In genomic region chr18:50107468-50107867, GRCh38 we compare ENCODE assay signal across 22 cellular contexts.
DNase-seq lines count a peak whose midpoint lies in the region; ATAC-seq, FAIRE-seq and TF ChIP-seq lines count a peak whose summit lies in the region.
"Had no signal": no experiment of that assay in that cellular context is flagged by ENCODE, and none has a peak within 500 bp of the region (broad histone marks: within the 10 kb centered on the region; RNA-seq: fewer than 3 reads in every experiment).

No MANE protein-coding gene starts in this region.

- H3K4me2 ChIP-seq in GM12878 (ENCODE audit: control insufficient read depth, insufficient read depth): no peak overlapping the region
- H3K4me2 ChIP-seq: A549 had no signal

- no peaks in the 10 kb centered on the region for H3K4me1 ChIP-seq in GM12878 (ENCODE audit: control insufficient read depth, insufficient read depth, low read length)
- H3K4me1 ChIP-seq in mucosa of descending colon (ENCODE audit: low read depth): peaks cover 8% of the 10 kb centered on the region
- H3K4me1 ChIP-seq: A549, SJSA1 had no signal

- POLR2A ChIA-PET in GM12878 (lab: Charles Lee): no interaction called here

- RAD21 ChIA-PET in GM12878 (lab: Charles Lee; ENCODE audit: unreplicated experiment): interaction anchor here (0.5 to 1.2 kb wide), 3 partner anchors 12 to 93 kb away, joined by 3 to 4 read pairs (median 3); partner anchors contain the start of gene MYO5B

- no peaks in the 10 kb centered on the region for H3K9me3 Mint-ChIP-seq in type B pancreatic cell
- H3K9me3 Mint-ChIP-seq: IgD-negative memory B cell had no signal

- ATAC-seq in GM12878 (peak; percentile 61), mucosa of descending colon (peak; percentile 90), GM21528 (IDR thresholded peaks at IDR 0.05; ENCODE audit: low FRiP score, unreplicated experiment) (no peak)
- ATAC-seq: A549, HCT116 had no signal

- no peaks in the 10 kb centered on the region for H3K79me2 ChIP-seq in GM12878 (ENCODE audit: control insufficient read depth, insufficient read depth, low read length)

- no peaks in the 10 kb centered on the region for H3K27me3 Mint-ChIP-seq in type B pancreatic cell
- H3K27me3 Mint-ChIP-seq: IgD-negative memory B cell had no signal

- no peak for TF ChIP-seq CTCF in GM12878 (IDR thresholded peaks at IDR 0.05 in 2 of 3, conservative IDR thresholded peaks at IDR 0.05 in 1 of 3; ENCODE audit: control insufficient read depth in 2 of 3, extremely low read depth in 1 of 3, insufficient read depth in 1 of 3, low read depth in 3 of 3, low read length in 3 of 3)
- TF ChIP-seq CTCF in mucosa of descending colon (IDR thresholded peaks at IDR 0.05): no peak
- TF ChIP-seq CTCF in type B pancreatic cell (conservative IDR thresholded peaks at IDR 0.05): no peak

- H3K4me3 ChIP-seq in GM12878 (no peak overlapping the region), mucosa of descending colon (no peak overlapping the region)
- H3K4me3 ChIP-seq: A549, SJSA1 had no signal

- H3K9ac ChIP-seq in GM12878 (ENCODE audit: control insufficient read depth, insufficient read depth, low read length): no peak overlapping the region

- H3K4me1 Mint-ChIP-seq in type B pancreatic cell (ENCODE audit: unreplicated experiment): peaks cover 21% of the 10 kb centered on the region
- H3K4me1 Mint-ChIP-seq: B cell, CD14-positive monocyte had no signal

- H4K20me1 ChIP-seq in GM12878 (ENCODE audit: control insufficient read depth, insufficient read depth): no peaks in the 10 kb centered on the region

- CTCF ChIA-PET in GM12878 (lab: Yijun Ruan, JAX): interaction anchor here (0.6 to 1.3 kb wide), 3 partner anchors 93 to 117 kb away, joined by 3 read pairs; no protein-coding TSS in a partner anchor

- TF ChIP-seq POLR2A in GM12878 (IDR thresholded peaks at IDR 0.05; ENCODE audit: low read depth, low read length): no peak

- intact Hi-C loops in GM12878 (cut with micrococcal nuclease; ENCODE audit: unreplicated experiment): no loop called here
- intact Hi-C loops in mucosa of descending colon (cut with DNase I, micrococcal nuclease): no loop called here

- no peak overlapping the region for H3K27ac ChIP-seq in GM12878 (ENCODE audit: control insufficient read depth, insufficient read depth)
- H3K27ac ChIP-seq: A549, SJSA1 had no signal

- no TSS peak for BruUV-seq in GM12878 (replicated peaks; lab: Mats Ljungman, UMichigan)

- no peak for FAIRE-seq in GM12878 (lab: Jason Lieb, UNC)
- FAIRE-seq: A549, H1, RCC 7860 had no signal

- DNase-seq in DMS53 treated with DMSO at 0.1 percent for 48 hours (lab: John Stamatoyannopoulos, UW; ENCODE audit: unreplicated experiment) (peak; percentile 90), GM12878 (ENCODE audit: low read depth, low spot score) (no peak), mucosa of descending colon (peak in 1 of 3 donors; percentile 42), type B pancreatic cell (ENCODE audit: extremely low spot score, unreplicated experiment) (no peak), NCI-H2227 treated with DMSO at 0.1 percent for 48 hours (lab: John Stamatoyannopoulos, UW) (no peak)
- no peak for DNase-seq in activated T-cell treated with anti-CD3 and anti-CD28 coated beads, Interleukin-2, amount 50 U/mL, for 48 hours
- DNase-seq: DMS79 treated with DMSO at 0.1 percent for 48 hours, NCI-H1105, NCI-H146, NCI-H2029 treated with DMSO at 0.1 percent for 48 hours, NCI-H345, NCI-H524 treated with DMSO at 0.1 percent for 48 hours, NCI-H82 had no signal

- no peak for TF ChIP-seq EP300 in GM12878 (IDR thresholded peaks at IDR 0.05; ENCODE audit: borderline replicate concordance in 1 of 2, control insufficient read depth in 1 of 2, low read depth in 2 of 2, low read length in 2 of 2)

- in situ Hi-C loops in GM12878 (cut with MboI): no loop called here

- H3K9me3 ChIP-seq in GM12878 (replicated peaks; ENCODE audit: control insufficient read depth, insufficient read depth, low read length) (no peaks in the 10 kb centered on the region), mucosa of descending colon (no peaks in the 10 kb centered on the region)
- H3K9me3 ChIP-seq: A549, SJSA1 had no signal

- H3K27me3 ChIP-seq in GM12878 (replicated peaks in 1 of 2; ENCODE audit: control insufficient read depth in 2 of 2, insufficient read depth in 2 of 2, low read length in 1 of 2): peaks cover 0 to 8% of the 10 kb centered on the region in 2 experiments; a peak in 1 of 4 replicates
- H3K27me3 ChIP-seq: SJSA1 had no signal

- H3K4me3 Mint-ChIP-seq in type B pancreatic cell: no peak overlapping the region
- H3K4me3 Mint-ChIP-seq: B cell, CD14-positive monocyte had no signal

- no peak for TF ChIP-seq RAD21 in GM12878 (IDR thresholded peaks at IDR 0.05; ENCODE audit: insufficient read depth, low read depth, low read length)

- no peak overlapping the region for H2AFZ ChIP-seq in GM12878 (ENCODE audit: control insufficient read depth, low read depth, low read length)

- peak overlapping the region; percentile 30 for H3K27ac Mint-ChIP-seq in type B pancreatic cell
- H3K27ac Mint-ChIP-seq: B cell, CD14-positive monocyte, IgD-negative memory B cell had no signal

- H3K36me3 Mint-ChIP-seq in type B pancreatic cell: no peaks in the 10 kb centered on the region
- H3K36me3 Mint-ChIP-seq: CD14-positive monocyte had no signal

- WGBS in GM12878 (ENCODE audit: insufficient coverage, insufficient replicate concordance, low lambda C conversion rate, missing lambda C conversion rate): 44% methylated on average over 1 of the region's 1 CpG

- H3K36me3 ChIP-seq in GM12878 (ENCODE audit: control insufficient read depth in 2 of 2, insufficient read depth in 2 of 2, low read length in 1 of 2): no peaks in the 10 kb centered on the region
- H3K36me3 ChIP-seq in mucosa of descending colon (ENCODE audit: low read depth): no peaks in the 10 kb centered on the region
- H3K36me3 ChIP-seq: SJSA1 had no signal

- SMC1A ChIA-PET in GM12878 (lab: Charles Lee; ENCODE audit: uncharacterized antibody, unreplicated experiment): interaction anchor here (0.8 to 2.1 kb wide), 9 partner anchors 9 to 96 kb away, joined by 3 to 7 read pairs (median 3); no protein-coding TSS in a partner anchor

TF ChIP-seq in GM12878, 131 proteins besides CTCF, POLR2A, EP300 and RAD21 (continues in another document):
- TF ChIP-seq ZNF274 (IDR thresholded peaks at IDR 0.05; ENCODE audit: insufficient read depth, insufficient read length) (no peak), BRCA1 (IDR thresholded peaks at IDR 0.05; ENCODE audit: low read depth, low read length) (no peak), EED (IDR thresholded peaks at IDR 0.05; ENCODE audit: low read depth) (0 out of 2 replicates have a peak, but pooled peaks have one; percentile 22), IKZF2 (IDR thresholded peaks at IDR 0.05) (peak; percentile 34 to 48; a peak in 2 of 4 replicates), CHD2 (IDR thresholded peaks at IDR 0.05; ENCODE audit: borderline replicate concordance, low read depth, low read length) (no peak)
- TF ChIP-seq, protein P1, sequence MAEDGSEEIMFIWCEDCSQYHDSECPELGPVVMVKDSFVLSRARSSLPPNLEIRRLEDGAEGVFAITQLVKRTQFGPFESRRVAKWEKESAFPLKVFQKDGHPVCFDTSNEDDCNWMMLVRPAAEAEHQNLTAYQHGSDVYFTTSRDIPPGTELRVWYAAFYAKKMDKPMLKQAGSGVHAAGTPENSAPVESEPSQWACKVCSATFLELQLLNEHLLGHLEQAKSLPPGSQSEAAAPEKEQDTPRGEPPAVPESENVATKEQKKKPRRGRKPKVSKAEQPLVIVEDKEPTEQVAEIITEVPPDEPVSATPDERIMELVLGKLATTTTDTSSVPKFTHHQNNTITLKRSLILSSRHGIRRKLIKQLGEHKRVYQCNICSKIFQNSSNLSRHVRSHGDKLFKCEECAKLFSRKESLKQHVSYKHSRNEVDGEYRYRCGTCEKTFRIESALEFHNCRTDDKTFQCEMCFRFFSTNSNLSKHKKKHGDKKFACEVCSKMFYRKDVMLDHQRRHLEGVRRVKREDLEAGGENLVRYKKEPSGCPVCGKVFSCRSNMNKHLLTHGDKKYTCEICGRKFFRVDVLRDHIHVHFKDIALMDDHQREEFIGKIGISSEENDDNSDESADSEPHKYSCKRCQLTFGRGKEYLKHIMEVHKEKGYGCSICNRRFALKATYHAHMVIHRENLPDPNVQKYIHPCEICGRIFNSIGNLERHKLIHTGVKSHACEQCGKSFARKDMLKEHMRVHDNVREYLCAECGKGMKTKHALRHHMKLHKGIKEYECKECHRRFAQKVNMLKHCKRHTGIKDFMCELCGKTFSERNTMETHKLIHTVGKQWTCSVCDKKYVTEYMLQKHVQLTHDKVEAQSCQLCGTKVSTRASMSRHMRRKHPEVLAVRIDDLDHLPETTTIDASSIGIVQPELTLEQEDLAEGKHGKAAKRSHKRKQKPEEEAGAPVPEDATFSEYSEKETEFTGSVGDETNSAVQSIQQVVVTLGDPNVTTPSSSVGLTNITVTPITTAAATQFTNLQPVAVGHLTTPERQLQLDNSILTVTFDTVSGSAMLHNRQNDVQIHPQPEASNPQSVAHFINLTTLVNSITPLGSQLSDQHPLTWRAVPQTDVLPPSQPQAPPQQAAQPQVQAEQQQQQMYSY (CRISPR knock-in tag; IDR thresholded peaks at IDR 0.05): no peak
- TF ChIP-seq, protein P2, sequence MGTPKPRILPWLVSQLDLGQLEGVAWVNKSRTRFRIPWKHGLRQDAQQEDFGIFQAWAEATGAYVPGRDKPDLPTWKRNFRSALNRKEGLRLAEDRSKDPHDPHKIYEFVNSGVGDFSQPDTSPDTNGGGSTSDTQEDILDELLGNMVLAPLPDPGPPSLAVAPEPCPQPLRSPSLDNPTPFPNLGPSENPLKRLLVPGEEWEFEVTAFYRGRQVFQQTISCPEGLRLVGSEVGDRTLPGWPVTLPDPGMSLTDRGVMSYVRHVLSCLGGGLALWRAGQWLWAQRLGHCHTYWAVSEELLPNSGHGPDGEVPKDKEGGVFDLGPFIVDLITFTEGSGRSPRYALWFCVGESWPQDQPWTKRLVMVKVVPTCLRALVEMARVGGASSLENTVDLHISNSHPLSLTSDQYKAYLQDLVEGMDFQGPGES (IDR thresholded peaks at IDR 0.05): no peak
